ENCODE assay signal across 27 cellular contexts in the genomic region with DNA sequence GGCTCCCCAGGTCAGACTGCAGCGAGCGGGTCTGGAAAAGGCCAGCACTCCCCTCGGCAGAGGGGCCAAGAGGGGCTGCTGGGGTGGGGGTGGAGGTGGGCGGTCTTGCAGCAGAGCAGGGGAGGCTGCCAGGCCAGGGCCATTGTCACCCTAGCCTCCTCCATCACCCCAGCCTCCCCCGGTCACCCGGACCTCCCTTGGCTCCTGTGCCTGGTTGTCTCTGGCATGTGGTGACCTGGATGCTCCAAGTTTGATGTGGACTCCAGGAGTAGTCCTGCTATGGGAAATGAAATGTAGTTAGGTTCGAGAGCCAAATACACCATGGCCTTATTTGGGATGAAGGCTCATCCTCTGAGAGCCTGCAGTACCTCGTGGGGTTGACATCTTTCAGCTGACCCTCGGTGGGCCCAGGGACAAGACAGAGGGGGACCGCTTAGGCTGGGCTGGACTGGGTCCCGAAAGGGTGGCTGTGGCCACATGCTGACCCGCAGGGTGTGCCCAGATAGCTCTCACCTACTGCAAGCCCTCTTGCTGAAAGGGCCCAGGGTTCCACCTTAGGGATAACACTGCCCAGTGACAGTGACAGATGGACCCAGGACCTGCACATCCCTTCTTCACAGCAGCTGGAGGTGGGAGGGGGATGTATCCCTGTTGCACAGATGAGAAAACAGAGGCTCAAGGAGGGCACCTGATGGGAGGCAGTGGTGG. TPM values are rescaled to one million over a fixed set of nuclear protein-coding genes. Genes with fewer than 3 reads are reported as not detected.
DNase-seq lines count a peak whose midpoint lies in the region; ATAC-seq and TF ChIP-seq lines count a peak whose summit lies in the region.
"Had no signal": no experiment of that assay in that cellular context is flagged by ENCODE, and none has a peak within 500 bp of the region (broad histone marks: within the 10 kb centered on the region; RNA-seq: fewer than 3 reads in every experiment).

No MANE protein-coding gene starts in this region.

- H3K9ac ChIP-seq in neural progenitor cell, result no peak overlapping the region

- H3K4me1 Mint-ChIP-seq in T-helper 17 cell (peaks cover 5% of the 10 kb centered on the region), neural progenitor cell (peaks cover 12% of the 10 kb centered on the region)

- peak overlapping the region; percentile 26 for H2AFZ ChIP-seq in neural progenitor cell (replicated peaks)

- 75 to 77% methylated on average over 12 of the region's 12 CpGs for WGBS in heart right ventricle, 2 donors
- 73% methylated on average over 12 of the region's 12 CpGs; no CpG with 5 or more reads in 1 of the 2 donors for WGBS in transverse colon (ENCODE audit: low coverage in 1 of 2), 2 donors

- H3K27me3 Mint-ChIP-seq in T-helper 17 cell, result peaks cover 9% of the 10 kb centered on the region
- peaks cover 4% of the 10 kb centered on the region for H3K27me3 Mint-ChIP-seq in neural progenitor cell (ENCODE audit: insufficient read depth, low read depth)

- H3K4me3 Mint-ChIP-seq in T-helper 17 cell (peak overlapping the region; percentile 5), neural progenitor cell (no peak overlapping the region)
- H3K4me3 Mint-ChIP-seq: CD4-positive, alpha-beta T cell had no signal

- intact Hi-C loops in Right ventricle myocardium inferior (cut with DNase I), result no loop called here
- intact Hi-C loops in heart right ventricle (cut with DNase I), result no loop called here
- intact Hi-C loops in transverse colon (cut with DNase I; ENCODE audit: low total_unique reads), result no loop called here

- H3K36me3 Mint-ChIP-seq in T-helper 17 cell (ENCODE audit: low read depth), result no peaks in the 10 kb centered on the region
- H3K36me3 Mint-ChIP-seq in neural progenitor cell, result no peaks in the 10 kb centered on the region

- DNase-seq in Right ventricle myocardium inferior (ENCODE audit: missing footprints) (peak; percentile 37), heart right ventricle (no peak), T-helper 17 cell (no peak), neural progenitor cell (ENCODE audit: low spot score) (no peak), transverse colon (no peak), GM19238 (ENCODE audit: insufficient read length, low spot score) (no peak)
- no peak for DNase-seq in stimulated activated CD4-positive, alpha-beta T cell treated with anti-CD3 and anti-CD28 coated beads, Interleukin-1b, Interleukin-23, amount 100 ng/mL, for 48 hours
- DNase-seq: BE2C, DMS153, GDM1, IMR-90, NCI-H1048, NCI-H1436, NCI-H1930, NCI-H345, NCI-H524 treated with DMSO at 0.1 percent for 48 hours, PC-3 had no signal

- H4K20me1 ChIP-seq in neural progenitor cell (ENCODE audit: low read depth), result no peaks in the 10 kb centered on the region

- TF ChIP-seq EP300 in transverse colon (IDR thresholded peaks at IDR 0.05; ENCODE audit: low read depth), result no peak

- H3K27me3 ChIP-seq in heart right ventricle (no peaks in the 10 kb centered on the region), neural progenitor cell (no peaks in the 10 kb centered on the region), transverse colon (no peaks in the 10 kb centered on the region)
- H3K27me3 ChIP-seq: BE2C, SJSA1 had no signal

- peaks cover 0 to 10% (median 0%) of the 10 kb centered on the region in 11 donors for H3K9me3 ChIP-seq in heart right ventricle
- H3K9me3 ChIP-seq in T-helper 17 cell (ENCODE audit: control insufficient read depth, low read length, poor library complexity, severe bottlenecking), result no peaks in the 10 kb centered on the region
- no peaks in the 10 kb centered on the region for H3K9me3 ChIP-seq in neural progenitor cell (ENCODE audit: low read depth)
- no peaks in the 10 kb centered on the region for H3K9me3 ChIP-seq in transverse colon
- H3K9me3 ChIP-seq: BE2C, Caco-2, SJSA1 had no signal

- H3K79me2 ChIP-seq in neural progenitor cell (ENCODE audit: low read depth), result no peaks in the 10 kb centered on the region

- H3K27ac Mint-ChIP-seq in T-helper 17 cell, result no peak overlapping the region
- H3K27ac Mint-ChIP-seq in neural progenitor cell, result no peak overlapping the region
- H3K27ac Mint-ChIP-seq: CD4-positive, alpha-beta T cell had no signal

- H3K4me3 ChIP-seq in heart right ventricle (no peak overlapping the region), neural progenitor cell (no peak overlapping the region), transverse colon (no peak overlapping the region)
- H3K4me3 ChIP-seq: SJSA1 had no signal

- in situ Hi-C loops in transverse colon (cut with MboI; ENCODE audit: low pct_ligation_motif_present in 1 of 4, low pct_unique_long_range_greater_than_20kb in 1 of 4, low sequenced_read_pairs in 3 of 4), result no loop called here

- TF ChIP-seq CTCF in heart right ventricle (IDR thresholded peaks at IDR 0.05) (no peak), neural progenitor cell (IDR thresholded peaks at IDR 0.05) (no peak), transverse colon (IDR thresholded peaks at IDR 0.05) (no peak)

- ATAC-seq in Right ventricle myocardium inferior (no peak), heart right ventricle (no peak), T-helper 17 cell (no peak), HG03520 (IDR thresholded peaks at IDR 0.05; ENCODE audit: unreplicated experiment) (no peak)

- no peaks in the 10 kb centered on the region for H3K36me3 ChIP-seq in heart right ventricle
- no peaks in the 10 kb centered on the region for H3K36me3 ChIP-seq in neural progenitor cell
- no peaks in the 10 kb centered on the region for H3K36me3 ChIP-seq in transverse colon
- H3K36me3 ChIP-seq: BE2C, SJSA1 had no signal

- H3K27ac ChIP-seq in heart right ventricle (no peak overlapping the region), neural progenitor cell (no peak overlapping the region), transverse colon (peak overlapping the region; percentile 41 to 85 (median 64))
- H3K27ac ChIP-seq: RWPE1, SJSA1 had no signal

- H3K4me2 ChIP-seq in neural progenitor cell, result no peak overlapping the region

- H3K4me1 ChIP-seq in heart right ventricle (peaks cover 0 to 11% (median 10%) of the 10 kb centered on the region in 9 donors), neural progenitor cell (no peaks in the 10 kb centered on the region), transverse colon (peaks cover 6 to 17% (median 15%) of the 10 kb centered on the region in 4 donors)
- H3K4me1 ChIP-seq: BE2C, Caco-2, SJSA1 had no signal

- no peak for TF ChIP-seq POLR2A in transverse colon (IDR thresholded peaks at IDR 0.05)

- no peaks in the 10 kb centered on the region for H3F3A ChIP-seq in neural progenitor cell (ENCODE audit: low read depth)

- H3K9me3 Mint-ChIP-seq in neural progenitor cell, result no peaks in the 10 kb centered on the region
- H3K9me3 Mint-ChIP-seq: CD4-positive, alpha-beta T cell had no signal

RNA-seq across cellular contexts. Expression of a gene that starts 24.1 kb away (rescaled TPM):
- total RNA-seq in Right ventricle myocardium inferior, result not detected
- not detected for total RNA-seq in heart right ventricle
- polyA plus RNA-seq in heart right ventricle, result not detected
- total RNA-seq in T-helper 17 cell, result not detected
- not detected in 2 replicates for total RNA-seq in neural progenitor cell (ENCODE audit: low replicate concordance)
- not detected for total RNA-seq in transverse colon
- total RNA-seq: A172; Caco-2; CD4-positive, alpha-beta T cell; Daoy; H1; HT-29; IMR-90; M059J; PC-3; SJSA1 had no signal
- polyA plus RNA-seq: H1, IMR-90 had no signal

RNA-seq across cellular contexts. Expression of a gene that starts 53.0 kb away (rescaled TPM):
- total RNA-seq in Right ventricle myocardium inferior (13.8 TPM), heart right ventricle (10 to 100 TPM in 8 of 10 donors, 1 to 10 TPM in 2; 9.0 to 17.7 (median 12.1) TPM), T-helper 17 cell (10 to 100 TPM; 27.5 to 28.4 TPM), neural progenitor cell (ENCODE audit: low replicate concordance) (13.6 and 16.5 TPM in 2 replicates), transverse colon (100 to 1,000 TPM in 2 of 4 donors, 10 to 100 TPM in 2; 25.2 to 195 (median 111) TPM)
- polyA plus RNA-seq in heart right ventricle, result 10 to 100 TPM in 1 of 2 donors, 1 to 10 TPM in 1; 9.1 to 24.3 TPM

RNA-seq across cellular contexts. Expression of a gene that starts 53.1 kb away (rescaled TPM):
- total RNA-seq in Right ventricle myocardium inferior, result 120 TPM
- total RNA-seq in heart right ventricle, result 100 to 1,000 TPM in 4 of 10 donors, 10 to 100 TPM in 6; 63.2 to 138 (median 96.7) TPM
- polyA plus RNA-seq in heart right ventricle, result 100 to 1,000 TPM; 139 to 186 TPM
- total RNA-seq in T-helper 17 cell, result 10 to 100 TPM; 34.4 to 37.2 TPM
- 32.3 and 40.6 TPM in 2 replicates for total RNA-seq in neural progenitor cell (ENCODE audit: low replicate concordance)
- 100 to 1,000 TPM in 1 of 4 donors, 10 to 100 TPM in 2, 1 to 10 TPM in 1; 9.0 to 121 (median 52.8) TPM for total RNA-seq in transverse colon

RNA-seq across cellular contexts. Expression of a gene that starts 56.3 kb away (rescaled TPM):
- 7.6 TPM for total RNA-seq in Right ventricle myocardium inferior
- 10 to 100 TPM in 1 of 10 donors, 1 to 10 TPM in 8, under 1 TPM in 1; 0.98 to 10.7 (median 1.6) TPM for total RNA-seq in heart right ventricle
- 1 to 10 TPM; 7.2 to 7.9 TPM for polyA plus RNA-seq in heart right ventricle
- total RNA-seq in T-helper 17 cell, result not detected
- total RNA-seq in neural progenitor cell (ENCODE audit: low replicate concordance), result 0.56 and 3.5 TPM in 2 replicates
- 100 to 1,000 TPM in 1 of 4 donors, 10 to 100 TPM in 3; 17.9 to 119 (median 43.6) TPM for total RNA-seq in transverse colon
- total RNA-seq: CD4-positive, alpha-beta T cell; Daoy; M059J; PC-3 had no signal

Comparison
In these comparisons a context has a peak if more than half of its experiments do, and no peak if none do; other contexts are left out.
1. H3K27ac ChIP-seq: peak in transverse colon (4 of 4); none in heart right ventricle (0 of 10) and neural progenitor cell (single experiment).